ENCODE assay signal across 13 cellular contexts in the genomic region with DNA sequence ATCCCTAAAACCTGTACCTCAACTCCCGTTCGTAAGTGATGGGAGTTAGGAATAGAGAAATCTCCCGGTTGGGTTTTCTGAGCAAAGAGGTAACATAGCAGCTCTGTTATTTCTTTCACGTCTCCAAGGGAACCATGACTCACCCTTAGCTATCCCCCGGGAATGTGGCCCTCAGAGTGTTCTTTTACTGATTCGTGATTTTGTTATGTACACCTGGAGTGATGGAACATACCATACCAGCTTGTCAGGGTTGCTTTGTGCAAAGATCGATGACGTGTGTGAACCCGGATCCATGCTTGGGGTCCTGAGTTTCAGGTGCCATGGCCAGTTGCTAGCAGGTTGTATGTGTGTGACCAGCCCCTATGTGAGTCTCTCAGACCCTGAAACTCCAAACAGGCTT. TPM values are rescaled to one million over a fixed set of nuclear protein-coding genes. Genes with fewer than 3 reads are reported as not detected.
DNase-seq lines count a peak whose midpoint lies in the region; ATAC-seq, FAIRE-seq and TF ChIP-seq lines count a peak whose summit lies in the region.
"Had no signal": no experiment of that assay in that cellular context is flagged by ENCODE, and none has a peak within 500 bp of the region (broad histone marks: within the 10 kb centered on the region; RNA-seq: fewer than 3 reads in every experiment).

No MANE protein-coding gene starts in this region.

- H3K27ac ChIP-seq in AG04450 (ENCODE audit: low read depth, low read length): peak overlapping the region; percentile 98
- H3K27ac ChIP-seq: C4-2B had no signal

- DNase-seq in AG04450 (ENCODE audit: low read depth, low spot score): peak; percentile 61
- DNase-seq in HS-27A (ENCODE audit: low read depth): peak; percentile 54
- peak; percentile 75 for DNase-seq in amniotic epithelial cell (ENCODE audit: low read depth)
- peak; percentile 56 for DNase-seq in hepatic stellate cell (ENCODE audit: low spot score)
- no peak for DNase-seq in HTR-8/SVneo (ENCODE audit: insufficient read length, low spot score)
- DNase-seq in NCI-H146 (lab: John Stamatoyannopoulos, UW): no peak
- DNase-seq in T-helper 2 cell: no peak
- DNase-seq: activated CD8-positive, alpha-beta memory T cell treated with anti-CD3 and anti-CD28 coated beads, Interleukin-2, amount 50 U/mL, for 48 hours; cerebellar nuclear complex; NCI-H446 treated with DMSO at 0.1 percent for 48 hours; stimulated activated CD4-positive, alpha-beta T cell treated with anti-CD3 and anti-CD28 coated beads, Interleukin-1b, Interleukin-23, amount 100 ng/mL, for 48 hours had no signal

- ATAC-seq in GM19397 (IDR thresholded peaks at IDR 0.05; ENCODE audit: unreplicated experiment): no peak

- no peak for FAIRE-seq in HTR-8/SVneo (lab: Jason Lieb, UNC)

- TF ChIP-seq CTCF in AG04450 (IDR thresholded peaks at IDR 0.05; ENCODE audit: low read depth, low read length): no peak

- POLR2A ChIA-PET in AG04450 (lab: Yijun Ruan, JAX): interaction anchor here (0.6 to 1.2 kb wide), 3 partner anchors 9 to 42 kb away, joined by 3 to 10 read pairs (median 8); no protein-coding TSS in a partner anchor

- no peaks in the 10 kb centered on the region for H3K9me3 ChIP-seq in AG04450 (ENCODE audit: control insufficient read depth, insufficient read depth, low read length)

- CTCF ChIA-PET in AG04450 (lab: Charles Lee): interaction anchor here (1.8 kb wide), 1 partner anchor 8 kb away, joined by 4 read pairs; no protein-coding TSS in a partner anchor

- H3K4me3 ChIP-seq in AG04450 (ENCODE audit: low read depth, low read length): no peak overlapping the region

- no peaks in the 10 kb centered on the region for H3K27me3 ChIP-seq in AG04450 (ENCODE audit: control insufficient read depth, insufficient read depth, low read length)

RNA-seq across cellular contexts. Expression of a gene that starts 52.6 kb away (rescaled TPM):
- polyA plus RNA-seq in AG04450 (2011; rRNA removed): 25.5 and 32.8 TPM in 2 replicates
- polyA minus RNA-seq in AG04450 (2011; rRNA and poly(A)+ RNA removed): 8.1 and 11.3 TPM in 2 replicates

Comparison
In these comparisons a context has a peak if more than half of its experiments do, and no peak if none do; other contexts are left out.
1. DNase-seq: peak in AG04450 (single experiment), HS-27A (single experiment), amniotic epithelial cell (single experiment) and hepatic stellate cell (single experiment); none in HTR-8/SVneo (single experiment), NCI-H146 (single experiment) and T-helper 2 cell (0 of 5).